Comparison of ENCODE assay signal across 15 cellular contexts in the genomic region with DNA sequence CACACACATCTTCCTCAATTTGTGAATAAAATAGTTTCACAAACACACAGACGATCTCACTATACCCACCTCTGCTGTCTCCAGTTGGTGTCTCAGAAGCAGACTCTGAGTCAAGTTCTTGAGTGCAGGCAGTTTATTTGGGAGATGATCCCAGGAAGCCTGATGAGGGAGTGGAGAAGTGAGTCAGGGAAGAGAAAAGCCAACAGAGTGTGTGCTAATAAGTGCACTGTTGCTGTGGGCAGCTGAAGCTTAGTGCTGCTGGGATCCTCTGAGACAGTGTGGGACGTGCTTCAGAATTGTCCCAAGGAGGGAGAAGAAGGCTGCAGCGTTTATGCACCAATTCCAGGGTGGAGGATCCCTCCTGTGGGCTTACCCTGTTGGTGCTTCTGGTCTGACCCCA.
"Had no signal": no experiment of that assay in that cellular context is flagged by ENCODE, and none has a peak within 500 bp of the region (broad histone marks: within the 10 kb centered on the region; RNA-seq: fewer than 3 reads in every experiment).

No MANE protein-coding gene starts in this region.

- H3K4me3 Mint-ChIP-seq: activated CD4-positive, alpha-beta T cell treated with anti-CD3 and anti-CD28 coated beads, Interleukin-2, amount 10 ng/mL, durations not matched to agents 7 days and 5 days; activated naive CD4-positive, alpha-beta T cell treated with anti-CD3 and anti-CD28 coated beads, Interleukin-2, amount 50 U/mL, for 24 hours; central memory CD8-positive, alpha-beta T cell; effector memory CD8-positive, alpha-beta T cell; neural progenitor cell had no signal

- H3K27ac Mint-ChIP-seq: activated CD4-positive, alpha-beta T cell treated with anti-CD3 and anti-CD28 coated beads, Interleukin-2, amount 10 ng/mL, durations not matched to agents 7 days and 5 days; activated naive CD4-positive, alpha-beta T cell treated with anti-CD3 and anti-CD28 coated beads, Interleukin-2, amount 50 U/mL, for 24 hours had no signal

- H3K9me3 Mint-ChIP-seq: activated naive CD4-positive, alpha-beta T cell treated with anti-CD3 and anti-CD28 coated beads, Interleukin-2, amount 50 U/mL, for 24 hours; central memory CD8-positive, alpha-beta T cell; neural progenitor cell had no signal

- ATAC-seq: effector memory CD8-positive, alpha-beta T cell; gastroesophageal sphincter; left colon; sciatic nerve had no signal

- H3K9me3 ChIP-seq: gastroesophageal sphincter, stomach, testis, upper lobe of left lung had no signal

- H3K27me3 ChIP-seq: brain microvascular endothelial cell, neural progenitor cell, testis, upper lobe of left lung had no signal

- DNase-seq: activated CD4-positive, alpha-beta T cell treated with anti-CD3 and anti-CD28 coated beads, Interleukin-2, amount 10 ng/mL, durations not matched to agents 7 days and 5 days; activated effector memory CD4-positive, alpha-beta T cell treated with anti-CD3 and anti-CD28 coated beads, Interleukin-2, amount 50 U/mL, for 16 hours; anterior cingulate cortex; brain microvascular endothelial cell; effector memory CD8-positive, alpha-beta T cell; left colon; stomach; testis; upper lobe of left lung had no signal

- H3K36me3 Mint-ChIP-seq: activated naive CD4-positive, alpha-beta T cell treated with anti-CD3 and anti-CD28 coated beads, Interleukin-2, amount 50 U/mL, for 24 hours; neural progenitor cell had no signal

- H3K36me3 ChIP-seq: brain microvascular endothelial cell, gastroesophageal sphincter, neural progenitor cell, stomach, upper lobe of left lung had no signal

- H3K4me3 ChIP-seq: gastroesophageal sphincter, neural progenitor cell, SK-N-MC, stomach, testis, upper lobe of left lung had no signal
